8 cellular contexts compared by ENCODE assay signal in the genomic region with DNA sequence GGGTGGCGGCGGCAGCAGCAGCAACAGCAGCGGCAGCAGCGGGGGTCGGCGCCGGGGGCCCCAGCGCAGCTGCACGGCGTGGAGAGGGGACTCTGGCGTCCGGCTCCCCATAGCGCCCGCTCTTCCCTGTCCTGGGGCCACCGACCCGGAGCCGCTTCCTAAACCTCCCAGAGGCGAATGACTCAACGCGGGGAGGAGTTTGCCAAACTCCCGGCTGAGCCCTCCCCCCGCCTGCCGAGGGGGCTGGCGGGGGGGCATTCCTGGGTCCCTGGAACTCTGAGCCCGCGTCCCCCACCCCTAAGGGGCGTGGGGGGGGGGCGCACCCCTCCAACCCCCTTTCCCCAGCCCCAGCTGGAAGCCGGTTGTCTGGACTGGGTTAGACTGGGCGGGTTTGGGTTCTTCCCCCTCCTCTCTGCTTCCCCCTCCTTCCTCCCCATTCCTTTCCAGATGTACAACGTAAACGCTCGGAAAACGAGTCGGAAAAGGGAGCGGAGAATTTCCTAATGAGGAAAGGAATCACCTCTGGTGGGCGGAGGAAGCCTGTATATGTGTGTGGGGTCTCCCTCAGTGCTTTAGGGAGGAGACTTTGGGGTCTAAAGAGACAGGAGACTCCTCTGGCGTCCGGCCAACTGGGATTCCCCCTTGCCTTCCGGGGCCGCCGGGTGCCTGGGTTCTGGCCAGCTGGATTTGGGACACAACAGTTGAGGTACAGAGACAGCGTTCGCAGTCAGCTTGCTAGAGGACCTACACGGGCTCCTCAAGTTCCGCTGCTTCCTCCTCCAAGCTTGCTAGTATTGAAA.
A peak's percentile ranks its signal among the peaks of the same experiment; 100 is the strongest.
DNase-seq lines count a peak whose midpoint lies in the region; ATAC-seq lines count a peak whose summit lies in the region.

Gene ITGA5, minus strand, starts transcription at position 179 of the 800 bp plus-strand sequence. Its CDS starts 68 bp downstream, at position 111.

- peaks cover 78% of the 10 kb centered on the region for H3K4me1 Mint-ChIP-seq in dendritic cell treated with granulocyte-macrophage colony-stimulating factor and Interleukin-4, amounts not matched to agents 40 ng/mL and 50 ng/mL, for 4 days (ENCODE audit: low read depth)

- intact Hi-C loops in dendritic cell treated with granulocyte-macrophage colony-stimulating factor and Interleukin-4, amounts not matched to agents 40 ng/mL and 50 ng/mL, for 4 days (cut with micrococcal nuclease) = no loop called here

- DNase-seq in activated T-cell treated with anti-CD3 and anti-CD28 coated beads for 1 hour (ENCODE audit: low read depth) (peak; percentile 42), activated T-cell treated with anti-CD3 and anti-CD28 coated beads for 4 hours (no peak), UCSD-AML1 (lab: John Stamatoyannopoulos, UW; ENCODE audit: unreplicated experiment) (peak; percentile 64), left kidney (ENCODE audit: low read depth, low spot score) (peak; percentile 74), NCI-H510A treated with DMSO at 0.1 percent for 48 hours (lab: John Stamatoyannopoulos, UW) (no peak)
- peak; percentile 50 for DNase-seq in stimulated activated CD4-positive, alpha-beta T cell treated with anti-CD3 and anti-CD28 coated beads, Interleukin-4, amount 100 ng/mL, for 24 hours

- H3K27me3 Mint-ChIP-seq in dendritic cell treated with granulocyte-macrophage colony-stimulating factor and Interleukin-4, amounts not matched to agents 40 ng/mL and 50 ng/mL, for 4 days = no peaks in the 10 kb centered on the region

- H3K36me3 Mint-ChIP-seq in dendritic cell treated with granulocyte-macrophage colony-stimulating factor and Interleukin-4, amounts not matched to agents 40 ng/mL and 50 ng/mL, for 4 days (ENCODE audit: low read depth) = peaks cover 30% of the 10 kb centered on the region

- no peak for ATAC-seq in GM21423 (IDR thresholded peaks at IDR 0.05; ENCODE audit: unreplicated experiment)

- peak within 1 kb of the TSS; percentile 97 for H3K4me3 Mint-ChIP-seq in dendritic cell treated with granulocyte-macrophage colony-stimulating factor and Interleukin-4, amounts not matched to agents 40 ng/mL and 50 ng/mL, for 4 days

- no peaks in the 10 kb centered on the region for H3K9me3 Mint-ChIP-seq in dendritic cell treated with granulocyte-macrophage colony-stimulating factor and Interleukin-4, amounts not matched to agents 40 ng/mL and 50 ng/mL, for 4 days

- H3K27ac Mint-ChIP-seq in dendritic cell treated with granulocyte-macrophage colony-stimulating factor and Interleukin-4, amounts not matched to agents 40 ng/mL and 50 ng/mL, for 4 days = peak within 1 kb of the TSS; percentile 90

Comparison
In these comparisons a context has a peak if more than half of its experiments do, and no peak if none do; other contexts are left out.
1. DNase-seq: peak in activated T-cell treated with anti-CD3 and anti-CD28 coated beads for 1 hour (single experiment), UCSD-AML1 (single experiment), left kidney (single experiment) and stimulated activated CD4-positive, alpha-beta T cell treated with anti-CD3 and anti-CD28 coated beads, Interleukin-4, amount 100 ng/mL, for 24 hours (single experiment); none in activated T-cell treated with anti-CD3 and anti-CD28 coated beads for 4 hours (single experiment) and NCI-H510A treated with DMSO at 0.1 percent for 48 hours (single experiment).